2 cellular contexts compared by ENCODE assay signal in genomic region chr14:96975116-96975515, GRCh38.
TF ChIP-seq lines count a peak whose summit lies in the region.

No MANE protein-coding gene starts in this region.

TF ChIP-seq in HEK293, 187 proteins besides CTCF, POLR2A, EP300 and RAD21 (continued from another document):
- TF ChIP-seq, protein P1, sequence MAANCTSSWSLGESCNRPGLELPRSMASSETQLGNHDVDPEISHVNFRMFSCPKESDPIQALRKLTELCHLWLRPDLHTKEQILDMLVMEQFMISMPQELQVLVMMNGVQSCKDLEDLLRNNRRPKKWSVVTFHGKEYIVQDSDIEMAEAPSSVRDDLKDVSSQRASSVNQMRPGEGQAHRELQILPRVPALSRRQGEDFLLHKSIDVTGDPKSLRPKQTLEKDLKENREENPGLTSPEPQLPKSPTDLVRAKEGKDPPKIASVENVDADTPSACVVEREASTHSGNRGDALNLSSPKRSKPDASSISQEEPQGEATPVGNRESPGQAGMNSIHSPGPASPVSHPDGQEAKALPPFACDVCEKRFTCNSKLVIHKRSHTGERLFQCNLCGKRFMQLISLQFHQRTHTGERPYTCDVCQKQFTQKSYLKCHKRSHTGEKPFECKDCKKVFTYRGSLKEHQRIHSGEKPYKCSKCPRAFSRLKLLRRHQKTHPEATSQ (tag by site-specific recombination; IDR thresholded peaks at IDR 0.05): 0 out of 2 replicates have a peak, but pooled peaks have one; percentile 61
- TF ChIP-seq, protein P2, sequence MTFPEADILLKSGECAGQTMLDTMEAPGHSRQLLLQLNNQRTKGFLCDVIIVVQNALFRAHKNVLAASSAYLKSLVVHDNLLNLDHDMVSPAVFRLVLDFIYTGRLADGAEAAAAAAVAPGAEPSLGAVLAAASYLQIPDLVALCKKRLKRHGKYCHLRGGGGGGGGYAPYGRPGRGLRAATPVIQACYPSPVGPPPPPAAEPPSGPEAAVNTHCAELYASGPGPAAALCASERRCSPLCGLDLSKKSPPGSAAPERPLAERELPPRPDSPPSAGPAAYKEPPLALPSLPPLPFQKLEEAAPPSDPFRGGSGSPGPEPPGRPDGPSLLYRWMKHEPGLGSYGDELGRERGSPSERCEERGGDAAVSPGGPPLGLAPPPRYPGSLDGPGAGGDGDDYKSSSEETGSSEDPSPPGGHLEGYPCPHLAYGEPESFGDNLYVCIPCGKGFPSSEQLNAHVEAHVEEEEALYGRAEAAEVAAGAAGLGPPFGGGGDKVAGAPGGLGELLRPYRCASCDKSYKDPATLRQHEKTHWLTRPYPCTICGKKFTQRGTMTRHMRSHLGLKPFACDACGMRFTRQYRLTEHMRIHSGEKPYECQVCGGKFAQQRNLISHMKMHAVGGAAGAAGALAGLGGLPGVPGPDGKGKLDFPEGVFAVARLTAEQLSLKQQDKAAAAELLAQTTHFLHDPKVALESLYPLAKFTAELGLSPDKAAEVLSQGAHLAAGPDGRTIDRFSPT (tag by site-specific recombination; IDR thresholded peaks at IDR 0.05): no peak
- TF ChIP-seq ZNF585B (tag by site-specific recombination; IDR thresholded peaks at IDR 0.05) (peak; percentile 38), SETDB1 (IDR thresholded peaks at IDR 0.05; ENCODE audit: insufficient read length, low read length) (peak; percentile 56)

TF ChIP-seq in WTC11, 78 proteins besides CTCF, POLR2A, EP300 and RAD21:
- TF ChIP-seq ZNF532 (CRISPR knock-in tag; IDR thresholded peaks at IDR 0.05; ENCODE audit: borderline replicate concordance) (no peak), TCF7 (CRISPR knock-in tag; IDR thresholded peaks at IDR 0.05; ENCODE audit: low read depth) (no peak), GTF2I (CRISPR knock-in tag; conservative IDR thresholded peaks at IDR 0.05) (peak; percentile 41; the same call in 1 of the 2 replicates), NFYB (CRISPR knock-in tag; conservative IDR thresholded peaks at IDR 0.05; ENCODE audit: low read depth) (no peak), RORB (CRISPR knock-in tag; IDR thresholded peaks at IDR 0.05) (no peak), TP53 (CRISPR knock-in tag; IDR thresholded peaks at IDR 0.05) (no peak), NFATC4 (CRISPR knock-in tag; IDR thresholded peaks at IDR 0.05) (no peak), TEAD1 (CRISPR knock-in tag; IDR thresholded peaks at IDR 0.05) (no peak)
- TF ChIP-seq, protein P3, sequence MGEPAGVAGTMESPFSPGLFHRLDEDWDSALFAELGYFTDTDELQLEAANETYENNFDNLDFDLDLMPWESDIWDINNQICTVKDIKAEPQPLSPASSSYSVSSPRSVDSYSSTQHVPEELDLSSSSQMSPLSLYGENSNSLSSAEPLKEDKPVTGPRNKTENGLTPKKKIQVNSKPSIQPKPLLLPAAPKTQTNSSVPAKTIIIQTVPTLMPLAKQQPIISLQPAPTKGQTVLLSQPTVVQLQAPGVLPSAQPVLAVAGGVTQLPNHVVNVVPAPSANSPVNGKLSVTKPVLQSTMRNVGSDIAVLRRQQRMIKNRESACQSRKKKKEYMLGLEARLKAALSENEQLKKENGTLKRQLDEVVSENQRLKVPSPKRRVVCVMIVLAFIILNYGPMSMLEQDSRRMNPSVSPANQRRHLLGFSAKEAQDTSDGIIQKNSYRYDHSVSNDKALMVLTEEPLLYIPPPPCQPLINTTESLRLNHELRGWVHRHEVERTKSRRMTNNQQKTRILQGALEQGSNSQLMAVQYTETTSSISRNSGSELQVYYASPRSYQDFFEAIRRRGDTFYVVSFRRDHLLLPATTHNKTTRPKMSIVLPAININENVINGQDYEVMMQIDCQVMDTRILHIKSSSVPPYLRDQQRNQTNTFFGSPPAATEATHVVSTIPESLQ (CRISPR knock-in tag; IDR thresholded peaks at IDR 0.05): no peak
